ENCODE assay signal across 11 cellular contexts in the genomic region with DNA sequence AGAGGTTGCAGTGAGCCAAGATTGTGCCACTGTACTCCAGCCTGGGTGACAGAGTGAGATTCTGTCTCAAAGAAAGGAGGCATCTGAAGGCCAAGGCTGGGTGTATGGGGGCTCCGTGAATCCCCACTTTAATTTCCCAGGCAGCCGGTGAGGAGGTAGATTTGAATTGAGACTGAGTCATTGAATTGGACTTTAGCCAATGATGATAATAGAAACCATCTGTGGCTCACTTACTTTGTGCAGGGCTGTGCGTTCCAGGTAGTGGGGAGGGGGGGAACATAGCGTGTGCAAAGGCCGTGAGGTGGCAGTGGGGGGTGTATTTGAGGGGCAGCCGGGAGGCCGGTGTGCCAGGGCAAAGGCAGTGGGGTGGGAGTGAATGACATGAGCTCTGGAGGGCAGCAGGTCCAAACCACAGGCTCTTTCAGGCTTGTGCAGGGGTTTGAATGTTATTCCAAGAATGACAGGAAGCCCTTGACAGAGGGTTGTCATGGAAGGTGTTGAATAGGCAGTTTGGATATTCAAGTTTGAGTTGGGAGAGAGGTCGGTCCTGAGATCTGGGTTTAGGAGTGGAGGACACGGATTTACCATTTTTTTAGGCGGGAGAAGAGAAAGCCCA. TPM values are rescaled to one million over a fixed set of nuclear protein-coding genes. Genes with fewer than 3 reads are reported as not detected.
DNase-seq lines count a peak whose midpoint lies in the region; FAIRE-seq and TF ChIP-seq lines count a peak whose summit lies in the region.
"Had no signal": no experiment of that assay in that cellular context is flagged by ENCODE, and none has a peak within 500 bp of the region (broad histone marks: within the 10 kb centered on the region; RNA-seq: fewer than 3 reads in every experiment).

No MANE protein-coding gene starts in this region.

- no peak overlapping the region for H2BK5ac ChIP-seq in H1 (ENCODE audit: low read depth, low read length)

- TF ChIP-seq RAD21 in H1 (IDR thresholded peaks at IDR 0.05 in 1 of 2, conservative IDR thresholded peaks at IDR 0.05 in 1 of 2; ENCODE audit: low read depth in 2 of 2, low read length in 2 of 2) = no peak

- H3K36me3 Mint-ChIP-seq in endodermal cell (ENCODE audit: low read depth) = peaks cover 30% of the 10 kb centered on the region
- no peaks in the 10 kb centered on the region for H3K36me3 Mint-ChIP-seq in activated T-cell treated with anti-CD3 and anti-CD28 coated beads, Interleukin-2, amount 50 U/mL, for 24 hours (ENCODE audit: low read depth)

- H2BK15ac ChIP-seq in H1 (ENCODE audit: low read length) = no peak overlapping the region

- no peak overlapping the region for H2BK20ac ChIP-seq in H1 (ENCODE audit: low read length)

- H3K9me3 ChIP-seq in H1 (ENCODE audit: insufficient read depth in 2 of 2, low read depth in 1 of 2, low read length in 1 of 2) (no peaks in the 10 kb centered on the region), small intestine (ENCODE audit: control insufficient read depth, low read depth) (no peaks in the 10 kb centered on the region), endodermal cell (ENCODE audit: control insufficient read depth, low read length) (no peaks in the 10 kb centered on the region)

- H3K27ac ChIP-seq in H1 (ENCODE audit: low read depth, low read length) (no peak overlapping the region), small intestine (ENCODE audit: low read depth in 1 of 2, low read length in 1 of 2) (no peak overlapping the region), endodermal cell (ENCODE audit: low read depth, low read length) (no peak overlapping the region)
- H3K27ac ChIP-seq: coronary artery had no signal

- H3K4ac ChIP-seq in H1 (replicated peaks; ENCODE audit: insufficient read length, low read depth, low read length) = no peak overlapping the region

- H3K14ac ChIP-seq in H1 (ENCODE audit: insufficient read length) = peak overlapping the region; percentile 24

- H3K79me2 ChIP-seq in H1 (ENCODE audit: control insufficient read depth in 1 of 2, insufficient read depth in 2 of 2, low read length in 2 of 2) = peaks cover 0 to 72% of the 10 kb centered on the region in 2 experiments; a peak in 2 of 4 replicates

- no peak overlapping the region for H2BK120ac ChIP-seq in H1 (replicated peaks; ENCODE audit: low read depth, low read length)

- H3K4me1 ChIP-seq in H1 (replicated peaks in 1 of 4; ENCODE audit: control insufficient read depth in 3 of 4, insufficient read depth in 4 of 4, low read length in 3 of 4) = peaks cover 4 to 25% (median 17%) of the 10 kb centered on the region in 4 experiments
- H3K4me1 ChIP-seq in small intestine (ENCODE audit: control insufficient read depth in 2 of 2, insufficient read depth in 1 of 2, low read depth in 1 of 2, low read length in 1 of 2) = peaks cover 0 to 6% of the 10 kb centered on the region in 2 donors
- peaks cover 5% of the 10 kb centered on the region for H3K4me1 ChIP-seq in endodermal cell (ENCODE audit: control insufficient read depth, insufficient read depth, low read length)

- H3K23ac ChIP-seq in H1 (ENCODE audit: insufficient read length) = no peak overlapping the region

- H3K9ac ChIP-seq in H1 (replicated peaks in 1 of 4; ENCODE audit: extremely low read depth in 1 of 4, low read depth in 3 of 4, low read length in 3 of 4) (no peak overlapping the region), endodermal cell (ENCODE audit: extremely low read depth, low read length, poor library complexity, severe bottlenecking) (no peak overlapping the region)

- no peak overlapping the region for H3K56ac ChIP-seq in H1 (replicated peaks; ENCODE audit: insufficient read length, low read depth, low read length)

- H3K27me3 ChIP-seq in H1 (replicated peaks in 1 of 4; ENCODE audit: control insufficient read depth in 3 of 4, extremely low read depth in 1 of 4, insufficient read depth in 3 of 4, low read length in 3 of 4) (peaks cover 0 to 6% (median 4%) of the 10 kb centered on the region in 4 experiments; a peak in 4 of 7 replicates), small intestine (ENCODE audit: control insufficient read depth in 2 of 2, insufficient read depth in 2 of 2, low read length in 2 of 2) (peaks cover 0 to 1% of the 10 kb centered on the region in 2 donors), endodermal cell (ENCODE audit: control insufficient read depth, insufficient read depth, low read length, poor library complexity, severe bottlenecking) (peaks cover 6% of the 10 kb centered on the region)

- H2AK5ac ChIP-seq in H1 (ENCODE audit: low read depth, low read length) = no peak overlapping the region

- H2AFZ ChIP-seq in H1 (ENCODE audit: low read length) = no peak overlapping the region

- no peak for TF ChIP-seq EP300 in H1 (IDR thresholded peaks at IDR 0.05; ENCODE audit: borderline replicate concordance in 1 of 2, low read depth in 2 of 2, low read length in 2 of 2)

- H3K79me1 ChIP-seq in H1 (ENCODE audit: low read depth, low read length) = peaks cover 3% of the 10 kb centered on the region; the same call in 1 of the 2 replicates

- no peaks in the 10 kb centered on the region for H3K36me3 ChIP-seq in H1 (ENCODE audit: control insufficient read depth in 2 of 4, insufficient read depth in 4 of 4, low read length in 3 of 4)
- no peaks in the 10 kb centered on the region for H3K36me3 ChIP-seq in small intestine (ENCODE audit: control insufficient read depth in 2 of 2, insufficient read depth in 2 of 2, low read length in 2 of 2)
- H3K36me3 ChIP-seq in endodermal cell (ENCODE audit: control insufficient read depth, insufficient read depth, low read length) = no peaks in the 10 kb centered on the region

- H3K23me2 ChIP-seq in H1 (ENCODE audit: low read depth, low read length) = peaks cover 2% of the 10 kb centered on the region; the same call in 1 of the 2 replicates

- TF ChIP-seq POLR2A in H1 (IDR thresholded peaks at IDR 0.05; ENCODE audit: control extremely low read depth in 1 of 2, low read depth in 2 of 2, low read length in 2 of 2) = no peak

- DNase-seq in HCEC 1CT (peak; percentile 9), NCI-H69 (lab: John Stamatoyannopoulos, UW) (peak; percentile 90), H1 (ENCODE audit: low read depth in 1 of 2, low spot score in 2 of 2) (no peak), small intestine (peak; percentile 77), endodermal cell (no peak), HuH-7.5 (ENCODE audit: low spot score) (no peak)
- no peak for DNase-seq in activated T-cell treated with anti-CD3 and anti-CD28 coated beads, Interleukin-2, amount 50 U/mL, for 24 hours
- DNase-seq: activated T-cell treated with anti-CD3 and anti-CD28 coated beads, Interleukin-2, amount 50 U/mL, for 48 hours; KG1; naive B cell had no signal

- CTCF ChIA-PET in H1 (lab: Charles Lee; ENCODE audit: partially characterized antibody) = interaction anchor here (1.0 to 2.2 kb wide), 2 partner anchors 44 to 74 kb away, joined by 3 to 7 read pairs; no protein-coding TSS in a partner anchor

- H3K4me3 Mint-ChIP-seq in endodermal cell = no peak overlapping the region
- no peak overlapping the region for H3K4me3 Mint-ChIP-seq in activated T-cell treated with anti-CD3 and anti-CD28 coated beads, Interleukin-2, amount 50 U/mL, for 24 hours

- H4K91ac ChIP-seq in H1 (replicated peaks; ENCODE audit: insufficient read length, low read length) = no peak overlapping the region

- H3K4me1 Mint-ChIP-seq in endodermal cell = peaks cover 25% of the 10 kb centered on the region
- H3K4me1 Mint-ChIP-seq in activated T-cell treated with anti-CD3 and anti-CD28 coated beads, Interleukin-2, amount 50 U/mL, for 24 hours (ENCODE audit: low read depth) = no peaks in the 10 kb centered on the region

- WGBS in H1 (ENCODE audit: extremely low coverage in 1 of 2, insufficient coverage in 1 of 2, insufficient read length in 1 of 2, insufficient replicate concordance in 2 of 2, low coverage in 1 of 2, low lambda C conversion rate in 2 of 2, missing lambda C conversion rate in 1 of 2), 2 experiments = 92% methylated on average over 10 of the region's 10 CpGs; no CpG with 5 or more reads in 1 of the 2 experiments
- 34 to 51% (median 46%) methylated on average over 10 of the region's 10 CpGs for WGBS in small intestine, 3 donors
- 91 to 95% methylated on average over 6 to 10 of the region's 10 CpGs for WGBS in endodermal cell (ENCODE audit: insufficient coverage in 1 of 2, insufficient read length in 1 of 2), 2 experiments

- peaks cover 8 to 22% of the 10 kb centered on the region in 2 experiments for H4K20me1 ChIP-seq in H1 (replicated peaks in 1 of 2; ENCODE audit: control insufficient read depth in 1 of 2, insufficient read depth in 2 of 2, low read length in 2 of 2)

- H3K27ac Mint-ChIP-seq in endodermal cell = no peak overlapping the region
- H3K27ac Mint-ChIP-seq in activated T-cell treated with anti-CD3 and anti-CD28 coated beads, Interleukin-2, amount 50 U/mL, for 24 hours = no peak overlapping the region
- H3K27ac Mint-ChIP-seq: naive B cell had no signal

- H2BK12ac ChIP-seq in H1 (ENCODE audit: low read depth, low read length) = no peak overlapping the region

- H3K4me2 ChIP-seq in H1 (ENCODE audit: insufficient read depth in 1 of 2, low read depth in 2 of 2, low read length in 2 of 2) = no peak overlapping the region

- H4K8ac ChIP-seq in H1 (ENCODE audit: extremely low read depth, insufficient read depth, low read length) = no peak overlapping the region

- H3K27me3 Mint-ChIP-seq in endodermal cell (ENCODE audit: insufficient read depth) = no peaks in the 10 kb centered on the region
- peaks cover 54% of the 10 kb centered on the region for H3K27me3 Mint-ChIP-seq in activated T-cell treated with anti-CD3 and anti-CD28 coated beads, Interleukin-2, amount 50 U/mL, for 24 hours

- H3K4me3 ChIP-seq in H1 (ENCODE audit: extremely low read depth in 1 of 4, insufficient read depth in 2 of 4, low read depth in 3 of 4, low read length in 4 of 4) (no peak overlapping the region), small intestine (ENCODE audit: low read depth in 1 of 2, low read length in 2 of 2) (no peak overlapping the region), endodermal cell (ENCODE audit: low read length) (no peak overlapping the region)
- H3K4me3 ChIP-seq: coronary artery had no signal

- no peak for FAIRE-seq in H1 (lab: Jason Lieb, UNC)
- no peak for FAIRE-seq in small intestine (lab: Jason Lieb, UNC)

- no peak overlapping the region for H4K5ac ChIP-seq in H1 (ENCODE audit: insufficient read length, low read depth, low read length)

- POLR2A ChIA-PET in H1 (lab: Charles Lee; ENCODE audit: partially characterized antibody) = interaction anchor here (1.3 to 1.4 kb wide), 2 partner anchors 10 to 39 kb away, joined by 3 read pairs; no protein-coding TSS in a partner anchor

- H3K18ac ChIP-seq in H1 (ENCODE audit: extremely low read depth, low read length) = no peak overlapping the region

- TF ChIP-seq CTCF in H1 (IDR thresholded peaks at IDR 0.05; ENCODE audit: control extremely low read depth in 1 of 3, insufficient read depth in 1 of 3, low read depth in 1 of 3, low read length in 3 of 3) = no peak
- TF ChIP-seq CTCF in endodermal cell (conservative IDR thresholded peaks at IDR 0.05) = no peak

- peaks cover 7% of the 10 kb centered on the region for H3K9me3 Mint-ChIP-seq in endodermal cell
- H3K9me3 Mint-ChIP-seq in activated T-cell treated with anti-CD3 and anti-CD28 coated beads, Interleukin-2, amount 50 U/mL, for 24 hours = peaks cover 9% of the 10 kb centered on the region

RNA-seq across cellular contexts. Expression of gene ARHGAP8, which starts 6.1 kb away (rescaled TPM):
- 47.7 and 48.7 TPM in 2 replicates for total RNA-seq in H1 (2021; fragmentation: NEBNext Ultra II Directional; extraction: Animal tissue kit (Norgen Biotek cat#: 25700))
- polyA plus RNA-seq in H1 (2011; rRNA removed) = 35.6 and 55.2 TPM in 2 replicates
- polyA plus RNA-seq in H1 (2011; cell fraction: cytosol; rRNA removed) = 40.7 TPM
- 71.9 TPM for polyA plus RNA-seq in H1 (2011; cell fraction: nucleus; rRNA removed)
- polyA plus RNA-seq in H1 (2012, experiment 1 of 2) = 29.6 to 36.8 TPM (median 35.4 TPM) in 4 replicates
- 25.3 TPM for polyA plus RNA-seq in H1 (2012, experiment 2 of 2)
- 28.1 TPM for polyA plus RNA-seq in H1 (2013, experiment 1 of 2)
- polyA plus RNA-seq in H1 (2013, experiment 2 of 2) = 27.7 TPM
- 28.4 and 34.7 TPM in 2 replicates for polyA minus RNA-seq in H1 (2011; rRNA and poly(A)+ RNA removed)
- 22.0 TPM for polyA minus RNA-seq in H1 (2011; cell fraction: cytosol; rRNA and poly(A)+ RNA removed)
- 33.7 TPM for polyA minus RNA-seq in H1 (2011; cell fraction: nucleus; rRNA and poly(A)+ RNA removed)
- 10 to 100 TPM in 1 of 3 donors, 1 to 10 TPM in 2; 1.6 to 11.9 (median 6.8) TPM for polyA plus RNA-seq in small intestine
- 10 to 100 TPM; 45.2 to 51.3 TPM for total RNA-seq in endodermal cell
- 9.3 TPM for polyA plus RNA-seq in endodermal cell (2013, experiment 1 of 2)
- 4.3 TPM for polyA plus RNA-seq in endodermal cell (2013, experiment 2 of 2)

RNA-seq across cellular contexts. Expression of gene PRR5, which starts 56.5 kb away (rescaled TPM):
- 15.7 and 16.5 TPM in 2 replicates for total RNA-seq in H1 (2021; fragmentation: NEBNext Ultra II Directional; extraction: Animal tissue kit (Norgen Biotek cat#: 25700))
- polyA plus RNA-seq in H1 (2011; rRNA removed) (25.7 and 36.1 TPM in 2 replicates), small intestine (10 to 100 TPM; 37.0 to 80.5 (median 73.1) TPM)
- polyA plus RNA-seq in H1 (2011; cell fraction: cytosol; rRNA removed) = 21.7 TPM
- 26.9 TPM for polyA plus RNA-seq in H1 (2011; cell fraction: nucleus; rRNA removed)
- polyA plus RNA-seq in H1 (2012, experiment 1 of 2) = 13.6 to 16.9 TPM (median 16.1 TPM) in 4 replicates
- 15.9 TPM for polyA plus RNA-seq in H1 (2012, experiment 2 of 2)
- polyA plus RNA-seq in H1 (2013, experiment 1 of 2) = 8.9 TPM
- polyA plus RNA-seq in H1 (2013, experiment 2 of 2) = 9.8 TPM
- 13.3 and 16.3 TPM in 2 replicates for polyA minus RNA-seq in H1 (2011; rRNA and poly(A)+ RNA removed)
- 15.0 TPM for polyA minus RNA-seq in H1 (2011; cell fraction: cytosol; rRNA and poly(A)+ RNA removed)
- 17.1 TPM for polyA minus RNA-seq in H1 (2011; cell fraction: nucleus; rRNA and poly(A)+ RNA removed)
- 10 to 100 TPM; 32.0 to 37.2 TPM for total RNA-seq in endodermal cell
- polyA plus RNA-seq in endodermal cell (2013, experiment 1 of 2) = 13.0 TPM
- polyA plus RNA-seq in endodermal cell (2013, experiment 2 of 2) = 12.3 TPM

Comparison
In these comparisons a context has a peak if more than half of its experiments do, and no peak if none do; other contexts are left out.
1. DNase-seq: peak in HCEC 1CT (single experiment), NCI-H69 (single experiment) and small intestine (single experiment); none in H1 (0 of 2), endodermal cell (single experiment), HuH-7.5 (single experiment) and activated T-cell treated with anti-CD3 and anti-CD28 coated beads, Interleukin-2, amount 50 U/mL, for 24 hours (single experiment).